12 cellular contexts compared by ENCODE assay signal in genomic region chr1:22709227-22709626, GRCh38. TPM values are rescaled to one million over a fixed set of nuclear protein-coding genes. Genes with fewer than 3 reads are reported as not detected.
DNase-seq lines count a peak whose midpoint lies in the region; ATAC-seq and TF ChIP-seq lines count a peak whose summit lies in the region.
"Had no signal": no experiment of that assay in that cellular context is flagged by ENCODE, and none has a peak within 500 bp of the region (broad histone marks: within the 10 kb centered on the region; RNA-seq: fewer than 3 reads in every experiment).

No MANE protein-coding gene starts in this region.

- TF ChIP-seq EP300 in SK-N-SH (IDR thresholded peaks at IDR 0.05; ENCODE audit: borderline replicate concordance in 1 of 2, low read depth in 1 of 2, low read length in 1 of 2), result no peak

- no peak for ATAC-seq in SK-N-SH treated with all-trans-retinoic acid at 6 μM for 48 hours
- ATAC-seq in GM19035 (IDR thresholded peaks at IDR 0.05; ENCODE audit: unreplicated experiment), result no peak

- H3K79me2 ChIP-seq in SK-N-SH (ENCODE audit: insufficient read depth) (peaks cover 29% of the 10 kb centered on the region), PC-9 (ENCODE audit: low read depth) (no peaks in the 10 kb centered on the region)

- no peaks in the 10 kb centered on the region for H3K27me3 ChIP-seq in SK-N-SH (ENCODE audit: insufficient read depth)
- H3K27me3 ChIP-seq in PC-9 (ENCODE audit: insufficient read depth, low read depth), result no peaks in the 10 kb centered on the region
- peaks cover 0 to 52% (median 25%) of the 10 kb centered on the region in 7 donors for H3K27me3 ChIP-seq in spleen (replicated peaks in 1 of 7)

- no peak overlapping the region for H3K9ac ChIP-seq in SK-N-SH

- H3K36me3 ChIP-seq in SK-N-SH (replicated peaks in 1 of 2; ENCODE audit: control insufficient read depth in 1 of 2, insufficient read depth in 2 of 2, low read length in 1 of 2) (no peaks in the 10 kb centered on the region), PC-9 (ENCODE audit: low read depth) (no peaks in the 10 kb centered on the region), spleen (no peaks in the 10 kb centered on the region)
- H3K36me3 ChIP-seq: sigmoid colon had no signal

- POLR2A ChIA-PET in SK-N-SH (lab: Yijun Ruan, JAX) (interaction anchor here (1.0 kb wide), 1 partner anchor 10 kb away, joined by 3 read pairs; no protein-coding TSS in a partner anchor), PC-9 (lab: Charles Lee; ENCODE audit: unreplicated experiment) (interaction anchor here (0.7 kb wide), 1 partner anchor 1614 kb away, joined by 3 read pairs; no protein-coding TSS in a partner anchor)

- H3K27ac ChIP-seq in SK-N-SH (ENCODE audit: low read depth in 2 of 2, low read length in 1 of 2), result no peak overlapping the region
- H3K27ac ChIP-seq in PC-9, result no peak overlapping the region
- H3K27ac ChIP-seq in spleen, result no peak overlapping the region
- H3K27ac ChIP-seq: sigmoid colon had no signal

- no peak overlapping the region for H2AFZ ChIP-seq in SK-N-SH (ENCODE audit: low read depth)
- no peak overlapping the region for H2AFZ ChIP-seq in PC-9

- intact Hi-C loops in PC-9 (cut with micrococcal nuclease; ENCODE audit: unreplicated experiment), result no loop called here
- intact Hi-C loops in spleen (cut with DNase I; ENCODE audit: low total_unique reads), result loop anchor here (10.0 kb wide), 2 partner anchors 176 to 226 kb away; no protein-coding TSS in a partner anchor

- peaks cover 23% of the 10 kb centered on the region for H4K20me1 ChIP-seq in SK-N-SH (ENCODE audit: insufficient read depth)
- no peaks in the 10 kb centered on the region for H4K20me1 ChIP-seq in PC-9 (ENCODE audit: insufficient read depth)

- H3K4me3 ChIP-seq in SK-N-SH (ENCODE audit: low read depth in 2 of 2, low read length in 1 of 2), result no peak overlapping the region; a peak in 1 of 4 replicates
- H3K4me3 ChIP-seq in PC-9, result no peak overlapping the region
- no peak overlapping the region for H3K4me3 ChIP-seq in fibroblast of pulmonary artery (replicated peaks; ENCODE audit: low read depth, low read length)
- no peak overlapping the region for H3K4me3 ChIP-seq in spleen

- DNase-seq in SK-N-SH, result no peak
- no peak for DNase-seq in PC-9
- DNase-seq in fibroblast of pulmonary artery (ENCODE audit: low read depth), result no peak
- DNase-seq in spleen, result peak; percentile 21
- no peak for DNase-seq in activated effector memory CD4-positive, alpha-beta T cell treated with Interleukin-2 at 50 U/mL for 16 hours
- no peak for DNase-seq in HuH-7 (ENCODE audit: low spot score)
- DNase-seq: activated CD4-positive, alpha-beta T cell treated with anti-CD3 and anti-CD28 coated beads, Interleukin-2, amount 50 U/mL, for 48 hours; amniotic stem cell; NCI-H2029 treated with DMSO at 0.1 percent for 48 hours; sigmoid colon had no signal

- H3K4me1 ChIP-seq in SK-N-SH (ENCODE audit: control insufficient read depth in 1 of 2, insufficient read depth in 2 of 2, low read depth in 1 of 2, low read length in 1 of 2), result peaks cover 2 to 32% of the 10 kb centered on the region in 2 experiments; a peak in 2 of 4 replicates
- H3K4me1 ChIP-seq in PC-9 (replicated peaks; ENCODE audit: insufficient read depth), result 0 out of 2 replicates have a peak, but pooled peaks cover 5% of the 10 kb centered on the region
- peaks cover 0 to 50% (median 24%) of the 10 kb centered on the region in 6 donors for H3K4me1 ChIP-seq in spleen

- CTCF ChIA-PET in SK-N-SH (lab: Yijun Ruan, JAX), result interaction anchor here (0.7 to 8.5 kb wide), 15 partner anchors 10 to 255 kb away, joined by 3 to 166 read pairs (median 4); no protein-coding TSS in a partner anchor
- CTCF ChIA-PET in PC-9 (lab: Charles Lee), result no interaction called here

- peak; percentile 19; the same call in 1 of the 2 replicates for TF ChIP-seq RAD21 in SK-N-SH (IDR thresholded peaks at IDR 0.05; ENCODE audit: low read length)

- WGBS in SK-N-SH (ENCODE audit: low lambda C conversion rate), result 94% methylated on average over 3 of the region's 3 CpGs
- WGBS in spleen, 5 donors, result 66 to 84% (median 79%) methylated on average over 3 of the region's 3 CpGs

- no peaks in the 10 kb centered on the region for H3K9me3 ChIP-seq in SK-N-SH
- H3K9me3 ChIP-seq in PC-9 (ENCODE audit: insufficient read depth, low read depth), result no peaks in the 10 kb centered on the region
- H3K9me3 ChIP-seq in spleen, result no peaks in the 10 kb centered on the region
- H3K9me3 ChIP-seq: sigmoid colon had no signal

- TF ChIP-seq POLR2A in spleen (IDR thresholded peaks at IDR 0.05), result no peak

- H3K4me2 ChIP-seq in SK-N-SH (no peak overlapping the region), PC-9 (no peak overlapping the region)

- no TSS peak for BruUV-seq in PC-9 (replicated peaks; lab: Mats Ljungman, UMichigan)

- peak; percentile 51 for TF ChIP-seq CTCF in SK-N-SH (IDR thresholded peaks at IDR 0.05)
- TF ChIP-seq CTCF in PC-9 (conservative IDR thresholded peaks at IDR 0.05), result peak; percentile 35
- peak; percentile 21 for TF ChIP-seq CTCF in fibroblast of pulmonary artery (IDR thresholded peaks at IDR 0.05; ENCODE audit: low read length, missing control alignments)
- TF ChIP-seq CTCF in spleen (IDR thresholded peaks at IDR 0.05 in 8 of 11, conservative IDR thresholded peaks at IDR 0.05 in 3 of 11), result no peak

- H3F3A ChIP-seq in SK-N-SH (replicated peaks; ENCODE audit: insufficient read depth) (peaks cover 8% of the 10 kb centered on the region), PC-9 (ENCODE audit: insufficient read depth, low read depth) (no peaks in the 10 kb centered on the region)

- H3K9me2 ChIP-seq in SK-N-SH, result no peaks in the 10 kb centered on the region
- no peaks in the 10 kb centered on the region for H3K9me2 ChIP-seq in PC-9 (ENCODE audit: insufficient read depth)

TF ChIP-seq in SK-N-SH, 30 proteins besides CTCF, POLR2A, EP300 and RAD21:
- no peak for TF ChIP-seq REST (IDR thresholded peaks at IDR 0.05; ENCODE audit: low read depth, low read length)

TF ChIP-seq in SK-N-SH treated with all-trans-retinoic acid at 6 μM for 48 hours, 23 proteins besides CTCF, POLR2A, EP300 and RAD21:
- TF ChIP-seq PATZ1 (CRISPR knock-in tag; IDR thresholded peaks at IDR 0.05; ENCODE audit: borderline replicate concordance) (no peak), OSR1 (CRISPR knock-in tag; IDR thresholded peaks at IDR 0.05) (no peak), CREB5 (CRISPR knock-in tag; IDR thresholded peaks at IDR 0.05; ENCODE audit: low read depth) (no peak), TCF4 (CRISPR knock-in tag; IDR thresholded peaks at IDR 0.05; ENCODE audit: borderline replicate concordance) (no peak)

RNA-seq across cellular contexts. Expression of gene EPHB2, which starts 1.4 kb away (rescaled TPM):
- polyA plus RNA-seq in SK-N-SH (2012; rRNA removed) (18.6 and 25.2 TPM in 2 replicates), spleen (1 to 10 TPM in 2 of 3 donors, under 1 TPM in 1; 0.67 to 2.0 (median 1.3) TPM)
- 9.1 and 15.3 TPM in 2 replicates for polyA plus RNA-seq in SK-N-SH (2012; cell fraction: cytosol; rRNA removed)
- polyA plus RNA-seq in SK-N-SH (2012; cell fraction: nucleus; rRNA removed), result 11.5 and 14.4 TPM in 2 replicates
- total RNA-seq in PC-9 (2021) (26.7 and 31.1 TPM in 2 replicates), spleen (1 to 10 TPM; 2.5 to 9.3 (median 7.3) TPM)

RNA-seq across cellular contexts. Expression of gene C1QB, which starts 56.2 kb away (rescaled TPM):
- polyA plus RNA-seq in SK-N-SH (2012; rRNA removed) (not detected in 2 replicates), spleen (100 to 1,000 TPM; 225 to 496 (median 490) TPM)
- polyA plus RNA-seq in SK-N-SH (2012; cell fraction: cytosol; rRNA removed), result not detected in 2 replicates
- polyA plus RNA-seq in SK-N-SH (2012; cell fraction: nucleus; rRNA removed), result not detected in 2 replicates
- total RNA-seq in PC-9 (2021) (not detected in 2 replicates), spleen (1,000 to 10,000 TPM; 1,098 to 3,817 (median 2,128) TPM)

Comparison
In these comparisons a context has a peak if more than half of its experiments do, and no peak if none do; other contexts are left out.
1. CTCF ChIP-seq: peak in SK-N-SH (single experiment), PC-9 (single experiment) and fibroblast of pulmonary artery (single experiment); none in spleen (0 of 11).
2. RNA of gene C1QB, which starts 56.2 kb away (total RNA-seq): 1,098 to 3,817 TPM in spleen; not detected in PC-9; every median in the first group is over 1,000 times any median in the second.